ENCODE assay signal across 24 cellular contexts in genomic region chr11:27025957-27026356, GRCh38. TPM values are rescaled to one million over a fixed set of nuclear protein-coding genes. Genes with fewer than 3 reads are reported as not detected.
"Had no signal": no experiment of that assay in that cellular context is flagged by ENCODE, and none has a peak within 500 bp of the region (broad histone marks: within the 10 kb centered on the region; RNA-seq: fewer than 3 reads in every experiment).

No MANE protein-coding gene starts in this region.

- H3K9ac ChIP-seq: SK-N-SH had no signal

- H3K27ac ChIP-seq: RWPE1 had no signal

- H3K9me3 ChIP-seq: SK-N-SH had no signal

- ATAC-seq: Panc1, PC-3 had no signal

- DNase-seq: IMR-90, Karpas-422, KG1, MM.1S, NCI-H1092 treated with DMSO at 0.1 percent for 48 hours, NCI-H1436, NCI-H187 treated with DMSO at 0.1 percent for 48 hours, NCI-H2029 treated with DMSO at 0.1 percent for 48 hours, NCI-H226, NCI-H446, NCI-H510A, NCI-H524 treated with DMSO at 0.1 percent for 48 hours, NCI-H69, NCI-H774, PC-3, SHP77, SK-N-SH, SW 1271 had no signal

- H3K4me2 ChIP-seq: SK-N-SH had no signal

RNA-seq across cellular contexts. Expression of gene BBOX1, which starts 14.7 kb away (rescaled TPM):
- total RNA-seq: HT-29, IMR-90, M059J, OCI-LY7, PC-3, SK-MEL-5 had no signal
- polyA plus RNA-seq: IMR-90 had no signal

RNA-seq across cellular contexts. Expression of gene FIBIN, which starts 32.0 kb away (rescaled TPM):
- total RNA-seq: HT-29, OCI-LY7, PC-3, SK-MEL-5 had no signal
